ENCODE assay signal across 1 cellular context in genomic region chr1:229581485-229581884, GRCh38.
TF ChIP-seq lines count a peak whose summit lies in the region.

No MANE protein-coding gene starts in this region.

TF ChIP-seq in K562, 482 proteins besides CTCF, POLR2A, EP300 and RAD21 (continued from another document):
- TF ChIP-seq, protein P1, sequence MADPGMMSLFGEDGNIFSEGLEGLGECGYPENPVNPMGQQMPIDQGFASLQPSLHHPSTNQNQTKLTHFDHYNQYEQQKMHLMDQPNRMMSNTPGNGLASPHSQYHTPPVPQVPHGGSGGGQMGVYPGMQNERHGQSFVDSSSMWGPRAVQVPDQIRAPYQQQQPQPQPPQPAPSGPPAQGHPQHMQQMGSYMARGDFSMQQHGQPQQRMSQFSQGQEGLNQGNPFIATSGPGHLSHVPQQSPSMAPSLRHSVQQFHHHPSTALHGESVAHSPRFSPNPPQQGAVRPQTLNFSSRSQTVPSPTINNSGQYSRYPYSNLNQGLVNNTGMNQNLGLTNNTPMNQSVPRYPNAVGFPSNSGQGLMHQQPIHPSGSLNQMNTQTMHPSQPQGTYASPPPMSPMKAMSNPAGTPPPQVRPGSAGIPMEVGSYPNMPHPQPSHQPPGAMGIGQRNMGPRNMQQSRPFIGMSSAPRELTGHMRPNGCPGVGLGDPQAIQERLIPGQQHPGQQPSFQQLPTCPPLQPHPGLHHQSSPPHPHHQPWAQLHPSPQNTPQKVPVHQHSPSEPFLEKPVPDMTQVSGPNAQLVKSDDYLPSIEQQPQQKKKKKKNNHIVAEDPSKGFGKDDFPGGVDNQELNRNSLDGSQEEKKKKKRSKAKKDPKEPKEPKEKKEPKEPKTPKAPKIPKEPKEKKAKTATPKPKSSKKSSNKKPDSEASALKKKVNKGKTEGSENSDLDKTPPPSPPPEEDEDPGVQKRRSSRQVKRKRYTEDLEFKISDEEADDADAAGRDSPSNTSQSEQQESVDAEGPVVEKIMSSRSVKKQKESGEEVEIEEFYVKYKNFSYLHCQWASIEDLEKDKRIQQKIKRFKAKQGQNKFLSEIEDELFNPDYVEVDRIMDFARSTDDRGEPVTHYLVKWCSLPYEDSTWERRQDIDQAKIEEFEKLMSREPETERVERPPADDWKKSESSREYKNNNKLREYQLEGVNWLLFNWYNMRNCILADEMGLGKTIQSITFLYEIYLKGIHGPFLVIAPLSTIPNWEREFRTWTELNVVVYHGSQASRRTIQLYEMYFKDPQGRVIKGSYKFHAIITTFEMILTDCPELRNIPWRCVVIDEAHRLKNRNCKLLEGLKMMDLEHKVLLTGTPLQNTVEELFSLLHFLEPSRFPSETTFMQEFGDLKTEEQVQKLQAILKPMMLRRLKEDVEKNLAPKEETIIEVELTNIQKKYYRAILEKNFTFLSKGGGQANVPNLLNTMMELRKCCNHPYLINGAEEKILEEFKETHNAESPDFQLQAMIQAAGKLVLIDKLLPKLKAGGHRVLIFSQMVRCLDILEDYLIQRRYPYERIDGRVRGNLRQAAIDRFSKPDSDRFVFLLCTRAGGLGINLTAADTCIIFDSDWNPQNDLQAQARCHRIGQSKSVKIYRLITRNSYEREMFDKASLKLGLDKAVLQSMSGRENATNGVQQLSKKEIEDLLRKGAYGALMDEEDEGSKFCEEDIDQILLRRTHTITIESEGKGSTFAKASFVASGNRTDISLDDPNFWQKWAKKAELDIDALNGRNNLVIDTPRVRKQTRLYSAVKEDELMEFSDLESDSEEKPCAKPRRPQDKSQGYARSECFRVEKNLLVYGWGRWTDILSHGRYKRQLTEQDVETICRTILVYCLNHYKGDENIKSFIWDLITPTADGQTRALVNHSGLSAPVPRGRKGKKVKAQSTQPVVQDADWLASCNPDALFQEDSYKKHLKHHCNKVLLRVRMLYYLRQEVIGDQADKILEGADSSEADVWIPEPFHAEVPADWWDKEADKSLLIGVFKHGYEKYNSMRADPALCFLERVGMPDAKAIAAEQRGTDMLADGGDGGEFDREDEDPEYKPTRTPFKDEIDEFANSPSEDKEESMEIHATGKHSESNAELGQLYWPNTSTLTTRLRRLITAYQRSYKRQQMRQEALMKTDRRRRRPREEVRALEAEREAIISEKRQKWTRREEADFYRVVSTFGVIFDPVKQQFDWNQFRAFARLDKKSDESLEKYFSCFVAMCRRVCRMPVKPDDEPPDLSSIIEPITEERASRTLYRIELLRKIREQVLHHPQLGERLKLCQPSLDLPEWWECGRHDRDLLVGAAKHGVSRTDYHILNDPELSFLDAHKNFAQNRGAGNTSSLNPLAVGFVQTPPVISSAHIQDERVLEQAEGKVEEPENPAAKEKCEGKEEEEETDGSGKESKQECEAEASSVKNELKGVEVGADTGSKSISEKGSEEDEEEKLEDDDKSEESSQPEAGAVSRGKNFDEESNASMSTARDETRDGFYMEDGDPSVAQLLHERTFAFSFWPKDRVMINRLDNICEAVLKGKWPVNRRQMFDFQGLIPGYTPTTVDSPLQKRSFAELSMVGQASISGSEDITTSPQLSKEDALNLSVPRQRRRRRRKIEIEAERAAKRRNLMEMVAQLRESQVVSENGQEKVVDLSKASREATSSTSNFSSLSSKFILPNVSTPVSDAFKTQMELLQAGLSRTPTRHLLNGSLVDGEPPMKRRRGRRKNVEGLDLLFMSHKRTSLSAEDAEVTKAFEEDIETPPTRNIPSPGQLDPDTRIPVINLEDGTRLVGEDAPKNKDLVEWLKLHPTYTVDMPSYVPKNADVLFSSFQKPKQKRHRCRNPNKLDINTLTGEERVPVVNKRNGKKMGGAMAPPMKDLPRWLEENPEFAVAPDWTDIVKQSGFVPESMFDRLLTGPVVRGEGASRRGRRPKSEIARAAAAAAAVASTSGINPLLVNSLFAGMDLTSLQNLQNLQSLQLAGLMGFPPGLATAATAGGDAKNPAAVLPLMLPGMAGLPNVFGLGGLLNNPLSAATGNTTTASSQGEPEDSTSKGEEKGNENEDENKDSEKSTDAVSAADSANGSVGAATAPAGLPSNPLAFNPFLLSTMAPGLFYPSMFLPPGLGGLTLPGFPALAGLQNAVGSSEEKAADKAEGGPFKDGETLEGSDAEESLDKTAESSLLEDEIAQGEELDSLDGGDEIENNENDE (IDR thresholded peaks at IDR 0.05; ENCODE audit: low read depth, low read length): no peak
- TF ChIP-seq ZNF316 (IDR thresholded peaks at IDR 0.05) (peak; percentile 92), MAFF (IDR thresholded peaks at IDR 0.05; ENCODE audit: low read length) (peak; percentile 52), TFAP4 (CRISPR knock-in tag; IDR thresholded peaks at IDR 0.05; ENCODE audit: borderline replicate concordance) (no peak), C11orf30 (IDR thresholded peaks at IDR 0.05; ENCODE audit: low read depth) (peak; percentile 85), MAFG (tag; conservative IDR thresholded peaks at IDR 0.05) (peak; percentile 78)
